In genomic region chr17:1584167-1584566, GRCh38 we compare ENCODE assay signal across 22 cellular contexts.
"Had no signal": no experiment of that assay in that cellular context is flagged by ENCODE, and none has a peak within 500 bp of the region (broad histone marks: within the 10 kb centered on the region; RNA-seq: fewer than 3 reads in every experiment).

No MANE protein-coding gene starts in this region.

- H3K4me1 ChIP-seq: prostate gland, sigmoid colon, uterus had no signal

- H2AFZ ChIP-seq: parathyroid adenoma had no signal

- H3K79me2 ChIP-seq: parathyroid adenoma had no signal

- H3K27me3 ChIP-seq: dorsolateral prefrontal cortex, heart left ventricle, sigmoid colon, suprapubic skin, thyroid gland, upper lobe of left lung, uterus had no signal

- H3K9me3 ChIP-seq: heart left ventricle, prostate gland, sigmoid colon, suprapubic skin, thyroid gland, upper lobe of left lung, uterus had no signal

- DNase-seq: dorsolateral prefrontal cortex; effector CD8-positive, alpha-beta T cell; foreskin melanocyte; heart left ventricle; hippocampal formation; kidney glomerular epithelial cell; mesendoderm; naive B cell; retina; sigmoid colon; stimulated activated CD4-positive, alpha-beta T cell treated with anti-CD3 and anti-CD28 coated beads, Interleukin-2, amount 100 ng/mL, for 24 hours; stimulated activated CD4-positive, alpha-beta T cell treated with anti-CD3 and anti-CD28 coated beads, Interleukin-4, amount 100 ng/mL, for 4 hours; stimulated activated naive CD4-positive, alpha-beta T cell treated with Interleukin-2 at 50 U/mL for 16 hours; thyroid gland; upper lobe of left lung; uterus had no signal

- H3K36me3 ChIP-seq: prostate gland, suprapubic skin, uterus had no signal

- ATAC-seq: heart left ventricle had no signal

- H3K9ac ChIP-seq: parathyroid adenoma had no signal

- H3K27ac ChIP-seq: coronary artery, heart left ventricle, parathyroid adenoma, prostate gland, sigmoid colon, suprapubic skin, thyroid gland, uterus had no signal

- H3K4me3 ChIP-seq: coronary artery, dorsolateral prefrontal cortex, heart left ventricle, prostate gland, sigmoid colon, skin epidermis, suprapubic skin, thyroid gland, upper lobe of left lung, uterus had no signal

- FAIRE-seq: islet of Langerhans had no signal
